In genomic region chr1:5943373-5944068, GRCh38 we compare ENCODE assay signal across 13 cellular contexts.
"Had no signal": no experiment of that assay in that cellular context is flagged by ENCODE, and none has a peak within 500 bp of the region (broad histone marks: within the 10 kb centered on the region; RNA-seq: fewer than 3 reads in every experiment).

No MANE protein-coding gene starts in this region.

- H3K27me3 Mint-ChIP-seq: naive thymus-derived CD4-positive, alpha-beta T cell; progenitor cell of endocrine pancreas had no signal

- H3K27ac ChIP-seq: esophagus muscularis mucosa, right lobe of liver, thoracic aorta had no signal

- H3K4me3 ChIP-seq: esophagus muscularis mucosa, lung, right lobe of liver, thoracic aorta had no signal

- H3K9me3 Mint-ChIP-seq: immature natural killer cell; naive thymus-derived CD4-positive, alpha-beta T cell had no signal

- H3K27ac Mint-ChIP-seq: progenitor cell of endocrine pancreas had no signal

- H3K36me3 ChIP-seq: right lobe of liver had no signal

- H3K27me3 ChIP-seq: esophagus muscularis mucosa, right lobe of liver had no signal

- H3K4me1 Mint-ChIP-seq: immature natural killer cell; naive thymus-derived CD4-positive, alpha-beta T cell had no signal

- H3K4me1 ChIP-seq: esophagus muscularis mucosa, right lobe of liver had no signal

- DNase-seq: activated CD4-positive, alpha-beta T cell treated with anti-CD3 and anti-CD28 coated beads, Interleukin-2, amount 50 U/mL, for 48 hours; activated CD4-positive, CD25-positive, alpha-beta regulatory T cell treated with anti-CD3 and anti-CD28 coated beads, Interleukin-2, amount 50 U/mL, for 72 hours; activated naive CD4-positive, alpha-beta T cell treated with anti-CD3 and anti-CD28 coated beads, Interleukin-2, amount 50 U/mL, for 16 hours; glutamatergic neuron; immature natural killer cell; naive thymus-derived CD4-positive, alpha-beta T cell; stimulated activated naive CD8-positive, alpha-beta T cell treated with anti-CD3 and anti-CD28 coated beads, Interleukin-15, Interleukin-2, amounts not matched to agents 100 U/mL and 50 U/mL, for 24 hours had no signal

- H3K9me3 ChIP-seq: esophagus muscularis mucosa, right lobe of liver, thoracic aorta had no signal

- H3K4me3 Mint-ChIP-seq: brain; immature natural killer cell; naive thymus-derived CD4-positive, alpha-beta T cell had no signal
